In genomic region chr2:64211471-64211870, GRCh38 we compare ENCODE assay signal across 1 cellular context.
TF ChIP-seq lines count a peak whose summit lies in the region.

No MANE protein-coding gene starts in this region.

TF ChIP-seq in K562, 482 proteins besides CTCF, POLR2A, EP300 and RAD21 (continued from another document):
- TF ChIP-seq ATF6 (CRISPR knock-in tag; IDR thresholded peaks at IDR 0.05): no peak
TF ChIP-seq in K562: peak in this region for 0.
